7 cellular contexts compared by ENCODE assay signal in genomic region chr14:66715313-66715712, GRCh38.
DNase-seq lines count a peak whose midpoint lies in the region; ATAC-seq, FAIRE-seq and TF ChIP-seq lines count a peak whose summit lies in the region.
"Not testable (repeated sequence)": the region's sequence is repeated elsewhere in the genome, so short reads cannot be mapped to it uniquely, and the experiment has no call there.

No MANE protein-coding gene starts in this region.

- CTCF ChIA-PET in activated CD4-positive, alpha-beta T cell treated with anti-CD3 and anti-CD28 coated beads for 36 hours (lab: Charles Lee) = interaction anchor here (0.6 kb wide), 1 partner anchor 295 kb away, joined by 3 read pairs; no protein-coding TSS in a partner anchor
- CTCF ChIA-PET in activated CD8-positive, alpha-beta memory T cell treated with anti-CD3 and anti-CD28 coated beads, Interleukin-2, amount 10 ng/mL, durations not matched to agents 7 days and 5 days (lab: Charles Lee); activated naive CD4-positive, alpha-beta T cell treated with anti-CD3 and anti-CD28 coated beads for 36 hours (lab: Charles Lee); GM12878 (lab: Yijun Ruan, JAX): not testable (repeated sequence)

- TF ChIP-seq EP300 in GM12878 (IDR thresholded peaks at IDR 0.05; ENCODE audit: borderline replicate concordance in 1 of 2, control insufficient read depth in 1 of 2, low read depth in 2 of 2, low read length in 2 of 2) = not testable (repeated sequence)

- H3F3A ChIP-seq in Loucy (ENCODE audit: low read depth) = not testable (repeated sequence)

- not testable (repeated sequence) for BruUV-seq in GM12878 (replicated peaks; lab: Mats Ljungman, UMichigan)

- H3K4me3 ChIP-seq in DND-41 (ENCODE audit: low read depth in 1 of 2, low read length in 2 of 2); GM12878: not testable (repeated sequence)
- peak overlapping the region; percentile 23 for H3K4me3 ChIP-seq in Loucy (ENCODE audit: low read length, poor library complexity, severe bottlenecking)

- ATAC-seq in DND-41 (ENCODE audit: insufficient read depth, low read depth) (peak; percentile 70), GM12878 (peak; percentile 47; the same call in 1 of the 3 replicates)
- not testable (repeated sequence) for ATAC-seq in activated CD4-positive, alpha-beta T cell treated with anti-CD3 and anti-CD28 coated beads for 36 hours; activated CD8-positive, alpha-beta memory T cell treated with anti-CD3 and anti-CD28 coated beads, Interleukin-2, amount 10 ng/mL, durations not matched to agents 7 days and 5 days; naive thymus-derived CD8-positive, alpha-beta T cell

- POLR2A ChIA-PET in activated CD4-positive, alpha-beta T cell treated with anti-CD3 and anti-CD28 coated beads for 36 hours (lab: Charles Lee) = interaction anchor here (0.6 kb wide), 1 partner anchor 255 kb away, joined by 3 read pairs; no protein-coding TSS in a partner anchor
- POLR2A ChIA-PET in GM12878 (lab: Charles Lee); naive thymus-derived CD8-positive, alpha-beta T cell (lab: Charles Lee): not testable (repeated sequence)

- H3K4me3 Mint-ChIP-seq in activated CD4-positive, alpha-beta T cell treated with anti-CD3 and anti-CD28 coated beads for 36 hours = peak overlapping the region; percentile 18
- peak overlapping the region; percentile 38 for H3K4me3 Mint-ChIP-seq in activated CD8-positive, alpha-beta memory T cell treated with anti-CD3 and anti-CD28 coated beads, Interleukin-2, amount 10 ng/mL, durations not matched to agents 7 days and 5 days
- H3K4me3 Mint-ChIP-seq in activated naive CD4-positive, alpha-beta T cell treated with anti-CD3 and anti-CD28 coated beads for 36 hours = peak overlapping the region; percentile 2
- peak overlapping the region; percentile 25 to 71 (median 54) for H3K4me3 Mint-ChIP-seq in naive thymus-derived CD8-positive, alpha-beta T cell

- DNase-seq in DND-41; activated CD4-positive, alpha-beta T cell treated with anti-CD3 and anti-CD28 coated beads for 36 hours; activated CD8-positive, alpha-beta memory T cell treated with anti-CD3 and anti-CD28 coated beads, Interleukin-2, amount 10 ng/mL, durations not matched to agents 7 days and 5 days; activated naive CD4-positive, alpha-beta T cell treated with anti-CD3 and anti-CD28 coated beads for 36 hours; naive thymus-derived CD8-positive, alpha-beta T cell: not testable (repeated sequence)
- peak; percentile 15 for DNase-seq in GM12878 (ENCODE audit: low read depth, low spot score)

- not testable (repeated sequence) for H3K27me3 Mint-ChIP-seq in activated CD4-positive, alpha-beta T cell treated with anti-CD3 and anti-CD28 coated beads for 36 hours; activated CD8-positive, alpha-beta memory T cell treated with anti-CD3 and anti-CD28 coated beads, Interleukin-2, amount 10 ng/mL, durations not matched to agents 7 days and 5 days; activated naive CD4-positive, alpha-beta T cell treated with anti-CD3 and anti-CD28 coated beads for 36 hours (ENCODE audit: low read depth); naive thymus-derived CD8-positive, alpha-beta T cell

- not testable (repeated sequence) for H4K20me1 ChIP-seq in DND-41 (ENCODE audit: insufficient read depth, low read length); Loucy (ENCODE audit: insufficient read depth, low read length, poor library complexity, severe bottlenecking); GM12878 (ENCODE audit: control insufficient read depth, insufficient read depth)

- SMC1A ChIA-PET in GM12878 (lab: Charles Lee; ENCODE audit: uncharacterized antibody, unreplicated experiment) = interaction anchor here (0.6 kb wide), 1 partner anchor 100 kb away, joined by 3 read pairs; no protein-coding TSS in a partner anchor

- H3K4me2 ChIP-seq in DND-41 (ENCODE audit: insufficient read depth, low read length) (peak overlapping the region; percentile 43; the same call in 1 of the 2 replicates), Loucy (ENCODE audit: low read depth, low read length, poor library complexity, severe bottlenecking) (peak overlapping the region; percentile 30), GM12878 (ENCODE audit: control insufficient read depth, insufficient read depth) (peak overlapping the region; percentile 33; the same call in 1 of the 2 replicates)

- RAD21 ChIA-PET in GM12878 (lab: Charles Lee; ENCODE audit: unreplicated experiment) = not testable (repeated sequence)

- H3K79me2 ChIP-seq in DND-41 (ENCODE audit: insufficient read depth, low read length); Loucy (ENCODE audit: insufficient read depth, low read length); GM12878 (ENCODE audit: control insufficient read depth, insufficient read depth, low read length): not testable (repeated sequence)

- H3K27ac Mint-ChIP-seq in activated CD4-positive, alpha-beta T cell treated with anti-CD3 and anti-CD28 coated beads for 36 hours = peak overlapping the region; percentile 2
- H3K27ac Mint-ChIP-seq in activated CD8-positive, alpha-beta memory T cell treated with anti-CD3 and anti-CD28 coated beads, Interleukin-2, amount 10 ng/mL, durations not matched to agents 7 days and 5 days = peak overlapping the region; percentile 34
- H3K27ac Mint-ChIP-seq in activated naive CD4-positive, alpha-beta T cell treated with anti-CD3 and anti-CD28 coated beads for 36 hours = not testable (repeated sequence)
- peak overlapping the region in 9 of 10 donors; percentile 1 to 48 (median 17) for H3K27ac Mint-ChIP-seq in naive thymus-derived CD8-positive, alpha-beta T cell

- H3K36me3 ChIP-seq in DND-41 (ENCODE audit: insufficient read depth, low read length); Loucy (ENCODE audit: insufficient read depth, low read length); GM12878 (ENCODE audit: control insufficient read depth in 2 of 2, insufficient read depth in 2 of 2, low read length in 1 of 2): not testable (repeated sequence)

- H3K4me1 ChIP-seq in DND-41 (ENCODE audit: insufficient read depth, low read length) = peaks cover 21% of the 10 kb centered on the region
- H3K4me1 ChIP-seq in Loucy (ENCODE audit: insufficient read depth, low read length, poor library complexity, severe bottlenecking) = peaks cover 17% of the 10 kb centered on the region
- not testable (repeated sequence) for H3K4me1 ChIP-seq in GM12878 (ENCODE audit: control insufficient read depth, insufficient read depth, low read length)

- peaks cover 14% of the 10 kb centered on the region for H3K36me3 Mint-ChIP-seq in activated CD4-positive, alpha-beta T cell treated with anti-CD3 and anti-CD28 coated beads for 36 hours (ENCODE audit: low read depth)
- not testable (repeated sequence) for H3K36me3 Mint-ChIP-seq in activated CD8-positive, alpha-beta memory T cell treated with anti-CD3 and anti-CD28 coated beads, Interleukin-2, amount 10 ng/mL, durations not matched to agents 7 days and 5 days
- H3K36me3 Mint-ChIP-seq in activated naive CD4-positive, alpha-beta T cell treated with anti-CD3 and anti-CD28 coated beads for 36 hours (ENCODE audit: low read depth) = peaks cover 21% of the 10 kb centered on the region
- peaks cover 4 to 30% (median 4%) of the 10 kb centered on the region in 3 donors for H3K36me3 Mint-ChIP-seq in naive thymus-derived CD8-positive, alpha-beta T cell

- 20% methylated on average over 2 of the region's 2 CpGs for WGBS in GM12878 (ENCODE audit: insufficient coverage, insufficient replicate concordance, low lambda C conversion rate, missing lambda C conversion rate)

- not testable (repeated sequence) for TF ChIP-seq CTCF in DND-41 (IDR thresholded peaks at IDR 0.05; ENCODE audit: borderline replicate concordance, extremely low read depth, low read length, poor library complexity, severe bottlenecking); Loucy (conservative IDR thresholded peaks at IDR 0.05; ENCODE audit: low read length); GM12878 (IDR thresholded peaks at IDR 0.05 in 2 of 3, conservative IDR thresholded peaks at IDR 0.05 in 1 of 3; ENCODE audit: control insufficient read depth in 2 of 3, extremely low read depth in 1 of 3, insufficient read depth in 1 of 3, low read depth in 3 of 3, low read length in 3 of 3)

- not testable (repeated sequence) for H3K27me3 ChIP-seq in DND-41 (ENCODE audit: insufficient read depth, low read length, poor library complexity); Loucy (ENCODE audit: insufficient read depth, low read length, poor library complexity, severe bottlenecking); GM12878 (replicated peaks in 1 of 2; ENCODE audit: control insufficient read depth in 2 of 2, insufficient read depth in 2 of 2, low read length in 1 of 2)

- H3K9ac ChIP-seq in DND-41 (ENCODE audit: low read depth, low read length); Loucy (ENCODE audit: low read depth, low read length, poor library complexity, severe bottlenecking); GM12878 (ENCODE audit: control insufficient read depth, insufficient read depth, low read length): not testable (repeated sequence)

- H3K4me1 Mint-ChIP-seq in activated CD4-positive, alpha-beta T cell treated with anti-CD3 and anti-CD28 coated beads for 36 hours = peaks cover 26% of the 10 kb centered on the region
- peaks cover 37% of the 10 kb centered on the region for H3K4me1 Mint-ChIP-seq in activated CD8-positive, alpha-beta memory T cell treated with anti-CD3 and anti-CD28 coated beads, Interleukin-2, amount 10 ng/mL, durations not matched to agents 7 days and 5 days
- H3K4me1 Mint-ChIP-seq in activated naive CD4-positive, alpha-beta T cell treated with anti-CD3 and anti-CD28 coated beads for 36 hours (ENCODE audit: low read depth) = peaks cover 24% of the 10 kb centered on the region
- H3K4me1 Mint-ChIP-seq in naive thymus-derived CD8-positive, alpha-beta T cell = peaks cover 24 to 41% (median 35%) of the 10 kb centered on the region in 4 donors

- in situ Hi-C loops in GM12878 (cut with MboI) = not testable (repeated sequence)

- TF ChIP-seq RAD21 in GM12878 (IDR thresholded peaks at IDR 0.05; ENCODE audit: insufficient read depth, low read depth, low read length) = not testable (repeated sequence)

- H3K9me2 ChIP-seq in Loucy (replicated peaks; ENCODE audit: low read depth, low read length) = not testable (repeated sequence)

- intact Hi-C loops in activated CD4-positive, alpha-beta T cell treated with anti-CD3 and anti-CD28 coated beads for 36 hours (cut with DNase I, micrococcal nuclease) = loop anchor here in 1 of 2 experiments (1.0 kb wide), 1 partner anchor 21 kb away; no protein-coding TSS in a partner anchor
- intact Hi-C loops in activated naive CD4-positive, alpha-beta T cell treated with anti-CD3 and anti-CD28 coated beads for 36 hours (cut with micrococcal nuclease); GM12878 (cut with micrococcal nuclease; ENCODE audit: unreplicated experiment): not testable (repeated sequence)

- H3K9me3 Mint-ChIP-seq in activated CD4-positive, alpha-beta T cell treated with anti-CD3 and anti-CD28 coated beads for 36 hours (ENCODE audit: low read depth); activated CD8-positive, alpha-beta memory T cell treated with anti-CD3 and anti-CD28 coated beads, Interleukin-2, amount 10 ng/mL, durations not matched to agents 7 days and 5 days (ENCODE audit: low read depth): not testable (repeated sequence)
- H3K9me3 Mint-ChIP-seq in activated naive CD4-positive, alpha-beta T cell treated with anti-CD3 and anti-CD28 coated beads for 36 hours = peaks cover 15% of the 10 kb centered on the region
- peaks cover 0 to 51% (median 9%) of the 10 kb centered on the region in 9 donors for H3K9me3 Mint-ChIP-seq in naive thymus-derived CD8-positive, alpha-beta T cell

- not testable (repeated sequence) for FAIRE-seq in GM12878 (lab: Jason Lieb, UNC)

- H2AFZ ChIP-seq in DND-41 (ENCODE audit: low read depth, low read length); Loucy (ENCODE audit: low read length); GM12878 (ENCODE audit: control insufficient read depth, low read depth, low read length): not testable (repeated sequence)

- H3K27ac ChIP-seq in DND-41 (ENCODE audit: low read length); GM12878 (ENCODE audit: control insufficient read depth, insufficient read depth): not testable (repeated sequence)

- H3K9me3 ChIP-seq in DND-41 (ENCODE audit: insufficient read depth, low read length, severe bottlenecking); Loucy (ENCODE audit: insufficient read depth, low read depth, low read length); GM12878 (replicated peaks; ENCODE audit: control insufficient read depth, insufficient read depth, low read length): not testable (repeated sequence)

- not testable (repeated sequence) for TF ChIP-seq POLR2A in GM12878 (IDR thresholded peaks at IDR 0.05; ENCODE audit: low read depth, low read length)

Comparison
In these comparisons a context has a peak if more than half of its experiments do, and no peak if none do; other contexts are left out.
1. H3K4me3 Mint-ChIP-seq: peak in every context shown above with its lines; median percentile 54 in naive thymus-derived CD8-positive, alpha-beta T cell; 38 in activated CD8-positive, alpha-beta memory T cell treated with anti-CD3 and anti-CD28 coated beads, Interleukin-2, amount 10 ng/mL, durations not matched to agents 7 days and 5 days; 18 in activated CD4-positive, alpha-beta T cell treated with anti-CD3 and anti-CD28 coated beads for 36 hours; 2 in activated naive CD4-positive, alpha-beta T cell treated with anti-CD3 and anti-CD28 coated beads for 36 hours.